In genomic region chr5:6652025-6652424, GRCh38 we compare ENCODE assay signal across 13 cellular contexts. TPM values are rescaled to one million over a fixed set of nuclear protein-coding genes. Genes with fewer than 3 reads are reported as not detected.
A peak's percentile ranks its signal among the peaks of the same experiment; 100 is the strongest.
DNase-seq lines count a peak whose midpoint lies in the region; ATAC-seq and TF ChIP-seq lines count a peak whose summit lies in the region.
"Had no signal": no experiment of that assay in that cellular context is flagged by ENCODE, and none has a peak within 500 bp of the region (broad histone marks: within the 10 kb centered on the region; RNA-seq: fewer than 3 reads in every experiment).

No MANE protein-coding gene starts in this region.

- peak; percentile 58 for DNase-seq in NCI-H774 (lab: John Stamatoyannopoulos, UW)
- no peak for DNase-seq in NCI-H2029 (lab: John Stamatoyannopoulos, UW)
- DNase-seq in activated CD8-positive, alpha-beta T cell treated with anti-CD3 and anti-CD28 coated beads, Interleukin-2, amount 10 ng/mL, durations not matched to agents 7 days and 5 days: no peak
- no peak for DNase-seq in activated T-cell treated with anti-CD3 and anti-CD28 coated beads, Interleukin-2, amount 50 U/mL, for 72 hours
- DNase-seq in CD14-positive monocyte (ENCODE audit: low spot score): no peak
- DNase-seq: activated CD4-positive, CD25-positive, alpha-beta regulatory T cell treated with anti-CD3 and anti-CD28 coated beads, Interleukin-2, amount 50 U/mL, for 72 hours; CD4-positive, CD25-positive, alpha-beta regulatory T cell; endodermal cell; stimulated activated CD4-positive, alpha-beta T cell treated with anti-CD3 and anti-CD28 coated beads, Interleukin-4, amount 100 ng/mL, for 1 hour had no signal

- no peaks in the 10 kb centered on the region for H3K27me3 Mint-ChIP-seq in activated CD8-positive, alpha-beta T cell treated with anti-CD3 and anti-CD28 coated beads, Interleukin-2, amount 10 ng/mL, durations not matched to agents 7 days and 5 days (ENCODE audit: low read depth)
- no peaks in the 10 kb centered on the region for H3K27me3 Mint-ChIP-seq in activated T-cell treated with anti-CD3 and anti-CD28 coated beads, Interleukin-2, amount 50 U/mL, for 72 hours (ENCODE audit: low read depth)
- no peaks in the 10 kb centered on the region for H3K27me3 Mint-ChIP-seq in CD14-positive monocyte (ENCODE audit: low read depth in 3 of 3)
- H3K27me3 Mint-ChIP-seq: CD4-positive, CD25-positive, alpha-beta regulatory T cell had no signal

- TF ChIP-seq CTCF in CD14-positive monocyte (IDR thresholded peaks at IDR 0.05): no peak

- H3K36me3 Mint-ChIP-seq in activated CD8-positive, alpha-beta T cell treated with anti-CD3 and anti-CD28 coated beads, Interleukin-2, amount 10 ng/mL, durations not matched to agents 7 days and 5 days (ENCODE audit: low read depth): peaks cover 44% of the 10 kb centered on the region
- H3K36me3 Mint-ChIP-seq in activated T-cell treated with anti-CD3 and anti-CD28 coated beads, Interleukin-2, amount 50 U/mL, for 72 hours (ENCODE audit: insufficient read depth in 2 of 2): peaks cover 16 to 30% of the 10 kb centered on the region in 2 donors
- peaks cover 47 to 72% of the 10 kb centered on the region in 2 donors for H3K36me3 Mint-ChIP-seq in CD14-positive monocyte

- ATAC-seq in GM18502 (IDR thresholded peaks at IDR 0.05; ENCODE audit: poor library complexity, unreplicated experiment) (peak; percentile 93), GM21447 (IDR thresholded peaks at IDR 0.05; ENCODE audit: unreplicated experiment) (peak; percentile 94), HG03103 (IDR thresholded peaks at IDR 0.05; ENCODE audit: low read depth, unreplicated experiment) (peak; percentile 89)
- no peak for ATAC-seq in activated CD8-positive, alpha-beta T cell treated with anti-CD3 and anti-CD28 coated beads, Interleukin-2, amount 10 ng/mL, durations not matched to agents 7 days and 5 days
- ATAC-seq in activated T-cell treated with anti-CD3 and anti-CD28 coated beads, Interleukin-2, amount 50 U/mL, for 72 hours (replicated peaks in 1 of 2): no peak

- CTCF ChIA-PET in activated CD8-positive, alpha-beta T cell treated with anti-CD3 and anti-CD28 coated beads, Interleukin-2, amount 10 ng/mL, durations not matched to agents 7 days and 5 days (lab: Charles Lee): no interaction called here

- H3K9me3 Mint-ChIP-seq in activated CD8-positive, alpha-beta T cell treated with anti-CD3 and anti-CD28 coated beads, Interleukin-2, amount 10 ng/mL, durations not matched to agents 7 days and 5 days (ENCODE audit: insufficient read depth): peaks cover 20% of the 10 kb centered on the region
- H3K9me3 Mint-ChIP-seq in activated T-cell treated with anti-CD3 and anti-CD28 coated beads, Interleukin-2, amount 50 U/mL, for 72 hours: peaks cover 3 to 6% of the 10 kb centered on the region in 2 donors
- H3K9me3 Mint-ChIP-seq in CD14-positive monocyte: peaks cover 16 to 24% (median 21%) of the 10 kb centered on the region in 7 donors

- no peak overlapping the region for H3K4me3 Mint-ChIP-seq in activated CD8-positive, alpha-beta T cell treated with anti-CD3 and anti-CD28 coated beads, Interleukin-2, amount 10 ng/mL, durations not matched to agents 7 days and 5 days
- no peak overlapping the region for H3K4me3 Mint-ChIP-seq in activated T-cell treated with anti-CD3 and anti-CD28 coated beads, Interleukin-2, amount 50 U/mL, for 72 hours
- no peak overlapping the region for H3K4me3 Mint-ChIP-seq in CD14-positive monocyte
- H3K4me3 Mint-ChIP-seq: CD4-positive, CD25-positive, alpha-beta regulatory T cell; endodermal cell; neural progenitor cell had no signal

- POLR2A ChIA-PET in activated CD8-positive, alpha-beta T cell treated with anti-CD3 and anti-CD28 coated beads, Interleukin-2, amount 10 ng/mL, durations not matched to agents 7 days and 5 days (lab: Charles Lee): no interaction called here

- peaks cover 5% of the 10 kb centered on the region for H3K4me1 Mint-ChIP-seq in activated CD8-positive, alpha-beta T cell treated with anti-CD3 and anti-CD28 coated beads, Interleukin-2, amount 10 ng/mL, durations not matched to agents 7 days and 5 days (ENCODE audit: low read depth)
- peaks cover 2% of the 10 kb centered on the region for H3K4me1 Mint-ChIP-seq in activated T-cell treated with anti-CD3 and anti-CD28 coated beads, Interleukin-2, amount 50 U/mL, for 72 hours (ENCODE audit: low read depth)
- peaks cover 32% of the 10 kb centered on the region for H3K4me1 Mint-ChIP-seq in CD14-positive monocyte
- H3K4me1 Mint-ChIP-seq: neural progenitor cell had no signal

- intact Hi-C loops in CD14-positive monocyte (cut with micrococcal nuclease): no loop called here

- no peak overlapping the region for H3K27ac Mint-ChIP-seq in activated CD8-positive, alpha-beta T cell treated with anti-CD3 and anti-CD28 coated beads, Interleukin-2, amount 10 ng/mL, durations not matched to agents 7 days and 5 days
- H3K27ac Mint-ChIP-seq in activated T-cell treated with anti-CD3 and anti-CD28 coated beads, Interleukin-2, amount 50 U/mL, for 72 hours: no peak overlapping the region
- H3K27ac Mint-ChIP-seq in CD14-positive monocyte: no peak overlapping the region
- H3K27ac Mint-ChIP-seq: endodermal cell, neural progenitor cell had no signal

RNA-seq across cellular contexts. Expression of gene SRD5A1, which starts 18.8 kb away (rescaled TPM):
- 10 to 100 TPM; 15.9 to 20.4 TPM for total RNA-seq in activated CD8-positive, alpha-beta T cell treated with anti-CD3 and anti-CD28 coated beads, Interleukin-2, amount 10 ng/mL, durations not matched to agents 7 days and 5 days
- total RNA-seq in activated T-cell treated with anti-CD3 and anti-CD28 coated beads, Interleukin-2, amount 50 U/mL, for 72 hours: 10 to 100 TPM; 16.4 to 22.8 TPM
- polyA plus RNA-seq in CD14-positive monocyte: 10 to 100 TPM; 26.0 to 34.7 TPM

RNA-seq across cellular contexts. Expression of gene NSUN2, which starts 19.2 kb away (rescaled TPM):
- total RNA-seq in activated CD8-positive, alpha-beta T cell treated with anti-CD3 and anti-CD28 coated beads, Interleukin-2, amount 10 ng/mL, durations not matched to agents 7 days and 5 days: 10 to 100 TPM; 83.0 to 84.7 TPM
- total RNA-seq in activated T-cell treated with anti-CD3 and anti-CD28 coated beads, Interleukin-2, amount 50 U/mL, for 72 hours: 10 to 100 TPM; 78.7 to 79.0 TPM
- polyA plus RNA-seq in CD14-positive monocyte: 10 to 100 TPM; 24.4 to 25.6 TPM

Comparison
In these comparisons a context has a peak if more than half of its experiments do, and no peak if none do; other contexts are left out.
1. ATAC-seq: peak in GM18502 (single experiment), GM21447 (single experiment) and HG03103 (single experiment); none in activated CD8-positive, alpha-beta T cell treated with anti-CD3 and anti-CD28 coated beads, Interleukin-2, amount 10 ng/mL, durations not matched to agents 7 days and 5 days (single experiment) and activated T-cell treated with anti-CD3 and anti-CD28 coated beads, Interleukin-2, amount 50 U/mL, for 72 hours (0 of 2).